In the genomic region with DNA sequence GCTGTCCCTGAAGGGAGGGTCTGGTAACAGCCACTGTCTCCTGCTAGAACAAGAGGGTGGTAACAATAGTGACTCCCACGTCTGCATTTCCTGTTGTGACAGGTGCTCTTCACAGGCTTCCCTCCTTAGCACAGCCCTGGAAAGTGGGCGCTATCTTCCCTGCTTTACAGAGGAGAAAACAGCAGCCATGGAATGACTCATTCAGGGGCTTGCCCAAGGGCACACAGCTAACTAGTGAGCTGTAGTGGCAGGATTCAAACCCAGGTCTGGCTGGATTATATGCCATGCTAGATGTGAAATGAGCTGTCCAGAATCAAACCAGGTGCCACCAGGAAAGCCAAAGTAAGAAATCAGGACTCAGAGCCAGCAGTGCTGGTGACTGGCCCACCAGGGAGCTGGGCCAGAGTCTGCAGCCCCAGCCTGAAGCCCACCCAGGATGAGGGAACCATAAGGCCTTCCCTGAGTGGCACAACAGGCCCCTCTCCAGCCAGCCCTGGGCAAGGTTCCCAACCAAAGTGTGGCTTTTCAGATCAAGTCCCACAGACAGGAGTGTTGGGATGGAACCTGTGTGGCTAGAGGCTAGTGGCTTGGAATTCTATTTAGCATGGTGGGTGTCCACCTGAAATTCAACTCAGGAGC, we compare ENCODE assay signal across 22 cellular contexts.
DNase-seq lines count a peak whose midpoint lies in the region; ATAC-seq and TF ChIP-seq lines count a peak whose summit lies in the region.
"Had no signal": no experiment of that assay in that cellular context is flagged by ENCODE, and none has a peak within 500 bp of the region (broad histone marks: within the 10 kb centered on the region; RNA-seq: fewer than 3 reads in every experiment).

No MANE protein-coding gene starts in this region.

- no peak overlapping the region for H3K4me3 Mint-ChIP-seq in effector memory CD8-positive, alpha-beta T cell
- H3K4me3 Mint-ChIP-seq: activated T-cell treated with anti-CD3 and anti-CD28 coated beads, Interleukin-2, amount 50 U/mL, for 72 hours; immature natural killer cell; naive thymus-derived CD8-positive, alpha-beta T cell had no signal

- H3K4me1 Mint-ChIP-seq in effector memory CD8-positive, alpha-beta T cell (ENCODE audit: low read depth in 2 of 2): no peaks in the 10 kb centered on the region
- H3K4me1 Mint-ChIP-seq: immature natural killer cell had no signal

- H3K4me3 ChIP-seq in NB4 (ENCODE audit: low read depth, low read length) (no peak overlapping the region), stomach (no peak overlapping the region)
- H3K4me3 ChIP-seq: lower lobe of right lung, thoracic aorta had no signal

- H3K36me3 ChIP-seq in stomach: peaks cover 22 to 88% (median 76%) of the 10 kb centered on the region in 4 donors

- no peaks in the 10 kb centered on the region for H3K27me3 Mint-ChIP-seq in effector memory CD8-positive, alpha-beta T cell
- H3K27me3 Mint-ChIP-seq: naive thymus-derived CD8-positive, alpha-beta T cell had no signal

- no peak for ATAC-seq in left cardiac atrium
- ATAC-seq in effector memory CD8-positive, alpha-beta T cell (replicated peaks): no peak
- ATAC-seq in HG03571 (IDR thresholded peaks at IDR 0.05; ENCODE audit: unreplicated experiment): no peak
- ATAC-seq: lower lobe of right lung; naive thymus-derived CD8-positive, alpha-beta T cell had no signal

- TF ChIP-seq POLR2A in NB4 (IDR thresholded peaks at IDR 0.05; ENCODE audit: extremely low read depth, insufficient read length): no peak
- no peak for TF ChIP-seq POLR2A in stomach (IDR thresholded peaks at IDR 0.05)

- no peak overlapping the region for H3K27ac ChIP-seq in stomach
- H3K27ac ChIP-seq: lower lobe of right lung, parathyroid adenoma, thoracic aorta had no signal

- H3K9me3 Mint-ChIP-seq in effector memory CD8-positive, alpha-beta T cell: no peaks in the 10 kb centered on the region
- H3K9me3 Mint-ChIP-seq: activated T-cell treated with anti-CD3 and anti-CD28 coated beads, Interleukin-2, amount 50 U/mL, for 72 hours; immature natural killer cell; naive thymus-derived CD8-positive, alpha-beta T cell had no signal

- H3K4me1 ChIP-seq in stomach: peaks cover 0 to 6% (median 5%) of the 10 kb centered on the region in 4 donors
- H3K4me1 ChIP-seq: lower lobe of right lung, parathyroid adenoma had no signal

- TF ChIP-seq EP300 in stomach (IDR thresholded peaks at IDR 0.05): no peak

- DNase-seq in left cardiac atrium (peak; percentile 10), cardiac septum (ENCODE audit: low spot score) (no peak), NB4 (ENCODE audit: low read depth) (peak; percentile 71), stomach (peak; percentile 17), HCEC 1CT (no peak)
- no peak for DNase-seq in effector memory CD8-positive, alpha-beta T cell
- DNase-seq: activated T-cell treated with anti-CD3 and anti-CD28 coated beads, Interleukin-2, amount 50 U/mL, for 72 hours; amygdala; central memory CD4-positive, alpha-beta T cell; DMS 273 treated with DMSO at 0.1 percent for 48 hours; effector CD8-positive, alpha-beta T cell; immature natural killer cell; lower lobe of right lung; naive thymus-derived CD8-positive, alpha-beta T cell; NCI-H1694; NCI-H510A treated with DMSO at 0.1 percent for 48 hours; SIG-M5; small intestine; stimulated activated CD4-positive, alpha-beta T cell treated with anti-CD3 and anti-CD28 coated beads, Interleukin-4, amount 100 ng/mL, for 4 hours had no signal

- H3K36me3 Mint-ChIP-seq in effector memory CD8-positive, alpha-beta T cell (ENCODE audit: insufficient read depth): peaks cover 2% of the 10 kb centered on the region

- no peak for TF ChIP-seq CTCF in NB4 (IDR thresholded peaks at IDR 0.05; ENCODE audit: low read depth, low read length)
- TF ChIP-seq CTCF in stomach (IDR thresholded peaks at IDR 0.05): no peak

- no peaks in the 10 kb centered on the region for H3K27me3 ChIP-seq in stomach

- H3K9me3 ChIP-seq in stomach: no peaks in the 10 kb centered on the region
- H3K9me3 ChIP-seq: lower lobe of right lung, thoracic aorta had no signal

- intact Hi-C loops in left cardiac atrium (cut with DNase I): no loop called here
- intact Hi-C loops in cardiac septum (cut with DNase I): no loop called here
- intact Hi-C loops in stomach (cut with DNase I; ENCODE audit: low total_unique reads): no loop called here

- WGBS in stomach, 5 donors: 67 to 89% (median 84%) methylated on average over 2 of the region's 2 CpGs

- H3K27ac Mint-ChIP-seq in effector memory CD8-positive, alpha-beta T cell: peak overlapping the region; percentile 27 to 41
- H3K27ac Mint-ChIP-seq: activated T-cell treated with anti-CD3 and anti-CD28 coated beads, Interleukin-2, amount 50 U/mL, for 72 hours had no signal

Comparison
In these comparisons a context has a peak if more than half of its experiments do, and no peak if none do; other contexts are left out.
1. DNase-seq: peak in left cardiac atrium (single experiment), NB4 (single experiment) and stomach (single experiment); none in cardiac septum (single experiment), effector memory CD8-positive, alpha-beta T cell (0 of 3) and HCEC 1CT (single experiment).